ENCODE assay signal across 10 cellular contexts in the genomic region with DNA sequence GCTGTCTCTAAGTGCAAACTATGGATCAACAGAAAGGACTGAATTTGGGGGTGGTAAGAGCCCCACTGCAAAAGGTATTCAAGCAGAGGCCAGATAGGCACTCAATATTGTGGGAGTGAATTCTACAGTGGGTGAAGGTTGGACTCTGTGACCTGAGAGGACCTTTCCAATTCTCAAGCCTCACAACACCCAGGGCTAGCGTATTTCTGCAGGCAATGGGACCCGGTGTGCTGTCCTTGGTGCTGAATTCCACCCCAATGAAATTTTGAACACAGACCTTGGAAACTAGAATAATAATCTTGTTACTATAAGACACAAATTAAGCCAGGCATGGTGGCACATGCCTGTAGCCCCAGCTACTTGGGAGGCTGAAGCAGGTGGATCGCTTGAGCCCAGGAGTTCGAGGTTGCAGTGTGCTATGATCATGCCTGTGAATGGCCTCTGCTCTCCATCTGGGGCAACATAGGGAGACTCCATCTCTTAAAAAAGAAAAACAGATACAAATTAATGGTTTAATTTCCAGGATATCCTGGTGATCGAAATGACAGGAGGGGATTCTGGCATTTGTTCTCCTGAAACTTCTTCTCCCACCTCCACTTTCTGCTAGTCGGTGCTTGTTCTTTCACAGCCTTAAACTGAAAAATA.
DNase-seq lines count a peak whose midpoint lies in the region; ATAC-seq and TF ChIP-seq lines count a peak whose summit lies in the region.
"Had no signal": no experiment of that assay in that cellular context is flagged by ENCODE, and none has a peak within 500 bp of the region (broad histone marks: within the 10 kb centered on the region; RNA-seq: fewer than 3 reads in every experiment).

No MANE protein-coding gene starts in this region.

- TF ChIP-seq CTCF in RWPE1 (conservative IDR thresholded peaks at IDR 0.05; ENCODE audit: low read depth), result no peak

- peak; percentile 11 for DNase-seq in stimulated activated naive CD8-positive, alpha-beta T cell treated with anti-CD3 and anti-CD28 coated beads, Interleukin-15, Interleukin-2, amounts not matched to agents 100 U/mL and 50 U/mL, for 24 hours
- no peak for DNase-seq in stimulated activated naive CD8-positive, alpha-beta T cell treated with anti-CD3 and anti-CD28 coated beads, Interleukin-15, amount 100 ng/mL, for 72 hours
- DNase-seq in RWPE1 (ENCODE audit: low spot score), result peak; percentile 77
- DNase-seq in fibroblast of peridontal ligament (ENCODE audit: extremely low read depth), result peak; percentile 35
- no peak for DNase-seq in COLO668 (lab: John Stamatoyannopoulos, UW; ENCODE audit: unreplicated experiment)
- DNase-seq in activated effector memory CD4-positive, alpha-beta T cell treated with anti-CD3 and anti-CD28 coated beads, Interleukin-2, amount 50 U/mL, for 16 hours, result no peak
- DNase-seq in substantia nigra (lab: John Stamatoyannopoulos, UW), result no peak
- no peak for DNase-seq in kidney glomerular epithelial cell (lab: John Stamatoyannopoulos, UW)
- DNase-seq: activated T-cell treated with anti-CD3 and anti-CD28 coated beads, Interleukin-2, amount 50 U/mL, for 24 hours had no signal

- CTCF ChIA-PET in RWPE1 (lab: Yijun Ruan, JAX), result no interaction called here

- no peak overlapping the region for H3K27ac Mint-ChIP-seq in stimulated activated naive CD8-positive, alpha-beta T cell treated with anti-CD3 and anti-CD28 coated beads, Interleukin-15, amount 100 ng/mL, for 72 hours
- H3K27ac Mint-ChIP-seq: activated T-cell treated with anti-CD3 and anti-CD28 coated beads, Interleukin-2, amount 50 U/mL, for 24 hours; nephron had no signal

- H3K9me3 Mint-ChIP-seq in stimulated activated naive CD8-positive, alpha-beta T cell treated with anti-CD3 and anti-CD28 coated beads, Interleukin-15, amount 100 ng/mL, for 72 hours, result no peaks in the 10 kb centered on the region
- H3K9me3 Mint-ChIP-seq: activated T-cell treated with anti-CD3 and anti-CD28 coated beads, Interleukin-2, amount 50 U/mL, for 24 hours; nephron had no signal

- peaks cover 14% of the 10 kb centered on the region for H3K4me1 Mint-ChIP-seq in stimulated activated naive CD8-positive, alpha-beta T cell treated with anti-CD3 and anti-CD28 coated beads, Interleukin-15, amount 100 ng/mL, for 72 hours
- H3K4me1 Mint-ChIP-seq: nephron had no signal

- peaks cover 43% of the 10 kb centered on the region for H3K27me3 Mint-ChIP-seq in stimulated activated naive CD8-positive, alpha-beta T cell treated with anti-CD3 and anti-CD28 coated beads, Interleukin-15, amount 100 ng/mL, for 72 hours

- POLR2A ChIA-PET in RWPE1 (lab: Yijun Ruan, JAX; ENCODE audit: low non-redundant PET), result no interaction called here

- H3K27ac ChIP-seq in RWPE1, result no peak overlapping the region
- no peak overlapping the region for H3K27ac ChIP-seq in substantia nigra (ENCODE audit: low read depth, low read length, poor library complexity, severe bottlenecking)

- ATAC-seq in stimulated activated naive CD8-positive, alpha-beta T cell treated with anti-CD3 and anti-CD28 coated beads, Interleukin-15, Interleukin-2, amounts not matched to agents 100 U/mL and 50 U/mL, for 24 hours, result no peak
- ATAC-seq in stimulated activated naive CD8-positive, alpha-beta T cell treated with anti-CD3 and anti-CD28 coated beads, Interleukin-15, amount 100 ng/mL, for 72 hours, result no peak

- H3K4me3 Mint-ChIP-seq in stimulated activated naive CD8-positive, alpha-beta T cell treated with anti-CD3 and anti-CD28 coated beads, Interleukin-15, amount 100 ng/mL, for 72 hours, result no peak overlapping the region
- H3K4me3 Mint-ChIP-seq: activated T-cell treated with anti-CD3 and anti-CD28 coated beads, Interleukin-2, amount 50 U/mL, for 24 hours; nephron had no signal

Comparison
In these comparisons a context has a peak if more than half of its experiments do, and no peak if none do; other contexts are left out.
1. DNase-seq: peak in stimulated activated naive CD8-positive, alpha-beta T cell treated with anti-CD3 and anti-CD28 coated beads, Interleukin-15, Interleukin-2, amounts not matched to agents 100 U/mL and 50 U/mL, for 24 hours (single experiment), RWPE1 (single experiment) and fibroblast of peridontal ligament (single experiment); none in stimulated activated naive CD8-positive, alpha-beta T cell treated with anti-CD3 and anti-CD28 coated beads, Interleukin-15, amount 100 ng/mL, for 72 hours (0 of 2), COLO668 (single experiment), activated effector memory CD4-positive, alpha-beta T cell treated with anti-CD3 and anti-CD28 coated beads, Interleukin-2, amount 50 U/mL, for 16 hours (single experiment), substantia nigra (0 of 49) and kidney glomerular epithelial cell (single experiment).